In the genomic region with DNA sequence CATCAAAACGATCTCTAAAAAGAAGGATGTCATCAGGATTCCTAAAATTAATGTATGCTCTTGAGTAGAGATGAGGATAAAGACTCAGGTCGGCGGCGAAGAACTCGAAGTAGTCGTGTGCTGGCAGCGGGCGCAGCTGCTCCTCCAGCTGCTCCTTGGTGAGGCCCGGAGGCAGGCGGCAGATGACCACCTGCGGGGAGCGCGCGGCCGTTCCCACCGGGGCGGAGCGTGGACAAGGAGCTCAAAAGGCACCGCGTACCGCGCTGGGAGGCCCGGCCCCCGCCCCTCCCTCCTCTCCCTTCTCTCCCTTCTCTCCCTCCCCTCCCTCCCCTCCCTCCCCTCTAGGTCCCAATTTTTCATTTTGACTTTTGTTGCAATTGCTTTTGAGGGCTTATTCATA, we compare ENCODE assay signal across 1 cellular context.
TF ChIP-seq lines count a peak whose summit lies in the region.

No MANE protein-coding gene starts in this region.

TF ChIP-seq in HEK293, 187 proteins besides CTCF, POLR2A, EP300 and RAD21 (continued from another document):
- TF ChIP-seq GLIS2 (tag by site-specific recombination; IDR thresholded peaks at IDR 0.05) = peak; percentile 13; the same call in 1 of the 2 replicates
- TF ChIP-seq, protein P1, sequence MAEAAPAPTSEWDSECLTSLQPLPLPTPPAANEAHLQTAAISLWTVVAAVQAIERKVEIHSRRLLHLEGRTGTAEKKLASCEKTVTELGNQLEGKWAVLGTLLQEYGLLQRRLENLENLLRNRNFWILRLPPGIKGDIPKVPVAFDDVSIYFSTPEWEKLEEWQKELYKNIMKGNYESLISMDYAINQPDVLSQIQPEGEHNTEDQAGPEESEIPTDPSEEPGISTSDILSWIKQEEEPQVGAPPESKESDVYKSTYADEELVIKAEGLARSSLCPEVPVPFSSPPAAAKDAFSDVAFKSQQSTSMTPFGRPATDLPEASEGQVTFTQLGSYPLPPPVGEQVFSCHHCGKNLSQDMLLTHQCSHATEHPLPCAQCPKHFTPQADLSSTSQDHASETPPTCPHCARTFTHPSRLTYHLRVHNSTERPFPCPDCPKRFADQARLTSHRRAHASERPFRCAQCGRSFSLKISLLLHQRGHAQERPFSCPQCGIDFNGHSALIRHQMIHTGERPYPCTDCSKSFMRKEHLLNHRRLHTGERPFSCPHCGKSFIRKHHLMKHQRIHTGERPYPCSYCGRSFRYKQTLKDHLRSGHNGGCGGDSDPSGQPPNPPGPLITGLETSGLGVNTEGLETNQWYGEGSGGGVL (tag by site-specific recombination; IDR thresholded peaks at IDR 0.05) = peak; percentile 75
- peak; percentile 52; the same call in 1 of the 2 replicates for TF ChIP-seq ZIC2 (tag by site-specific recombination; IDR thresholded peaks at IDR 0.05)
- TF ChIP-seq GLIS1 (tag by site-specific recombination; IDR thresholded peaks at IDR 0.05) = peak; percentile 56; the same call in 1 of the 2 replicates
- TF ChIP-seq ZNF335 (tag by site-specific recombination; conservative IDR thresholded peaks at IDR 0.05) = peak; percentile 41
- peak; percentile 96 for TF ChIP-seq ZNF394 (tag by site-specific recombination; IDR thresholded peaks at IDR 0.05; ENCODE audit: borderline replicate concordance)
- TF ChIP-seq ZBTB8A (tag by site-specific recombination; IDR thresholded peaks at IDR 0.05) = 0 out of 2 replicates have a peak, but pooled peaks have one; percentile 25
- TF ChIP-seq SP2 (tag by site-specific recombination; IDR thresholded peaks at IDR 0.05) = 0 out of 2 replicates have a peak, but pooled peaks have one; percentile 7
TF ChIP-seq in HEK293: peak in this region for 11; not testable (repeated sequence) for 176.
